In genomic region chr7:54541941-54542618, GRCh38 we compare ENCODE assay signal across 12 cellular contexts. TPM values are rescaled to one million over a fixed set of nuclear protein-coding genes. Genes with fewer than 3 reads are reported as not detected.
DNase-seq lines count a peak whose midpoint lies in the region; ATAC-seq, FAIRE-seq and TF ChIP-seq lines count a peak whose summit lies in the region.
"Had no signal": no experiment of that assay in that cellular context is flagged by ENCODE, and none has a peak within 500 bp of the region (broad histone marks: within the 10 kb centered on the region; RNA-seq: fewer than 3 reads in every experiment).

Gene VSTM2A, plus strand, starts transcription at chr7:54542375. Its CDS starts 356 bp downstream, at chr7:54542731.

- DNase-seq in BE2C (peak; percentile 87), NCI-H345 treated with DMSO at 0.1 percent for 48 hours (lab: John Stamatoyannopoulos, UW; ENCODE audit: unreplicated experiment) (peak; percentile 40), H1 (ENCODE audit: low read depth in 1 of 2, low spot score in 2 of 2) (peak in 1 of 2 experiments; percentile 79), NCI-H1436 treated with DMSO at 0.1 percent for 48 hours (lab: John Stamatoyannopoulos, UW) (no peak), activated gamma-delta T cell (lab: John Stamatoyannopoulos, UW) (no peak)
- DNase-seq in stimulated activated CD4-positive, alpha-beta T cell treated with anti-CD3 and anti-CD28 coated beads, Interleukin-4, amount 100 ng/mL, for 1 hour, result no peak
- DNase-seq: cerebellar nuclear complex had no signal

- peaks cover 7% of the 10 kb centered on the region for H3F3A ChIP-seq in neural cell (ENCODE audit: insufficient read depth, low read length, poor library complexity, severe bottlenecking)

- H4K91ac ChIP-seq in H1 (replicated peaks; ENCODE audit: insufficient read length, low read length), result no peak within 1 kb of the TSS

- POLR2A ChIA-PET in H1 (lab: Charles Lee; ENCODE audit: partially characterized antibody), result no interaction called here

- no peak within 1 kb of the TSS for H3K4ac ChIP-seq in H1 (replicated peaks; ENCODE audit: insufficient read length, low read depth, low read length)

- no peak within 1 kb of the TSS for H2AK5ac ChIP-seq in H1 (ENCODE audit: low read depth, low read length)

- no peak within 1 kb of the TSS for H2BK20ac ChIP-seq in H1 (ENCODE audit: low read length)

- no peak within 1 kb of the TSS for H3K18ac ChIP-seq in H1 (ENCODE audit: extremely low read depth, low read length)

- no peak within 1 kb of the TSS for H2BK15ac ChIP-seq in H1 (ENCODE audit: low read length)

- H3K4me2 ChIP-seq in H1 (ENCODE audit: insufficient read depth in 1 of 2, low read depth in 2 of 2, low read length in 2 of 2), result peak within 1 kb of the TSS; percentile 94 to 96
- H3K4me2 ChIP-seq in neural cell (ENCODE audit: low read length), result peak within 1 kb of the TSS; percentile 81
- H3K4me2 ChIP-seq: BLaER1 treated with 17β-estradiol and CSF1 and Interleukin-3, amounts not matched to agents 10 nM and 100 nM had no signal

- H3K23ac ChIP-seq in H1 (ENCODE audit: insufficient read length), result no peak within 1 kb of the TSS

- H4K8ac ChIP-seq in H1 (ENCODE audit: extremely low read depth, insufficient read depth, low read length), result no peak within 1 kb of the TSS

- TF ChIP-seq RAD21 in H1 (IDR thresholded peaks at IDR 0.05 in 1 of 2, conservative IDR thresholded peaks at IDR 0.05 in 1 of 2; ENCODE audit: low read depth in 2 of 2, low read length in 2 of 2) (peak; percentile 6 to 28; a peak in 1 of 4 replicates), neural cell (conservative IDR thresholded peaks at IDR 0.05) (peak; percentile 59)

- no peaks in the 10 kb centered on the region for H3K27me3 ChIP-seq in BE2C
- peaks cover 19 to 36% (median 31%) of the 10 kb centered on the region in 4 experiments for H3K27me3 ChIP-seq in H1 (replicated peaks in 1 of 4; ENCODE audit: control insufficient read depth in 3 of 4, extremely low read depth in 1 of 4, insufficient read depth in 3 of 4, low read length in 3 of 4)
- H3K27me3 ChIP-seq in neural cell (ENCODE audit: insufficient read depth, low read depth, low read length), result peaks cover 62% of the 10 kb centered on the region

- H3K79me2 ChIP-seq in H1 (ENCODE audit: control insufficient read depth in 1 of 2, insufficient read depth in 2 of 2, low read length in 2 of 2), result no peaks in the 10 kb centered on the region
- H3K79me2 ChIP-seq in neural cell (replicated peaks; ENCODE audit: insufficient read depth, low read length), result no peaks in the 10 kb centered on the region

- peaks cover 0 to 5% of the 10 kb centered on the region in 2 experiments for H4K20me1 ChIP-seq in H1 (replicated peaks in 1 of 2; ENCODE audit: control insufficient read depth in 1 of 2, insufficient read depth in 2 of 2, low read length in 2 of 2)
- no peaks in the 10 kb centered on the region for H4K20me1 ChIP-seq in neural cell (ENCODE audit: insufficient read depth)
- H4K20me1 ChIP-seq: BLaER1 treated with 17β-estradiol and CSF1 and Interleukin-3, amounts not matched to agents 10 nM and 100 nM had no signal

- H4K5ac ChIP-seq in H1 (ENCODE audit: insufficient read length, low read depth, low read length), result no peak within 1 kb of the TSS

- no peak within 1 kb of the TSS for H3K27ac ChIP-seq in H1 (ENCODE audit: low read depth, low read length)
- H3K27ac ChIP-seq in neural cell (ENCODE audit: low read length), result peak within 1 kb of the TSS; percentile 65
- H3K27ac ChIP-seq: BLaER1 treated with 17β-estradiol and CSF1 and Interleukin-3, amounts not matched to agents 10 nM and 100 nM; SJSA1 had no signal

- TF ChIP-seq CTCF in BE2C (IDR thresholded peaks at IDR 0.05; ENCODE audit: low read depth, low read length) (0 out of 2 replicates have a peak, but pooled peaks have one; percentile 5), H1 (IDR thresholded peaks at IDR 0.05; ENCODE audit: control extremely low read depth in 1 of 3, insufficient read depth in 1 of 3, low read depth in 1 of 3, low read length in 3 of 3) (peak in 2 of 3 experiments; percentile 1 to 16; a peak in 1 of 4 replicates), neural cell (IDR thresholded peaks at IDR 0.05; ENCODE audit: poor library complexity, severe bottlenecking) (peak; percentile 54)

- H3K4me3 ChIP-seq in BE2C (ENCODE audit: low read depth, low read length) (peak within 1 kb of the TSS; percentile 90), H1 (ENCODE audit: extremely low read depth in 1 of 4, insufficient read depth in 2 of 4, low read depth in 3 of 4, low read length in 4 of 4) (peak within 1 kb of the TSS; percentile 58 to 69 (median 66)), neural cell (ENCODE audit: low read length) (peak within 1 kb of the TSS; percentile 78)
- H3K4me3 ChIP-seq: BLaER1 treated with 17β-estradiol and CSF1 and Interleukin-3, amounts not matched to agents 10 nM and 100 nM; SJSA1 had no signal

- H3K14ac ChIP-seq in H1 (ENCODE audit: insufficient read length), result no peak within 1 kb of the TSS

- H3K9me3 ChIP-seq in BE2C, result no peaks in the 10 kb centered on the region
- H3K9me3 ChIP-seq in H1 (ENCODE audit: insufficient read depth in 2 of 2, low read depth in 1 of 2, low read length in 1 of 2), result no peaks in the 10 kb centered on the region
- H3K9me3 ChIP-seq in neural cell (ENCODE audit: low read length), result no peaks in the 10 kb centered on the region
- H3K9me3 ChIP-seq: SJSA1 had no signal

- H2BK12ac ChIP-seq in H1 (ENCODE audit: low read depth, low read length), result no peak within 1 kb of the TSS; the same call in 1 of the 2 replicates

- FAIRE-seq in H1 (lab: Jason Lieb, UNC), result no peak

- TF ChIP-seq EP300 in H1 (IDR thresholded peaks at IDR 0.05; ENCODE audit: borderline replicate concordance in 1 of 2, low read depth in 2 of 2, low read length in 2 of 2) (peak in 1 of 2 experiments; percentile 28; a peak in 1 of 3 replicates), neural cell (conservative IDR thresholded peaks at IDR 0.05; ENCODE audit: poor library complexity, severe bottlenecking) (no peak)

- H3K9ac ChIP-seq in H1 (replicated peaks in 1 of 4; ENCODE audit: extremely low read depth in 1 of 4, low read depth in 3 of 4, low read length in 3 of 4) (0 out of 7 replicates have a peak within 1 kb of the TSS, but pooled peaks of 1 of the 4 experiments have one; percentile 16), neural cell (ENCODE audit: low read length) (peak within 1 kb of the TSS; percentile 70)
- H3K9ac ChIP-seq: BLaER1 treated with 17β-estradiol and CSF1 and Interleukin-3, amounts not matched to agents 10 nM and 100 nM had no signal

- no peak within 1 kb of the TSS for H3K56ac ChIP-seq in H1 (replicated peaks; ENCODE audit: insufficient read length, low read depth, low read length)

- peaks cover 21% of the 10 kb centered on the region for H3K23me2 ChIP-seq in H1 (ENCODE audit: low read depth, low read length)

- no peak within 1 kb of the TSS for H2BK120ac ChIP-seq in H1 (replicated peaks; ENCODE audit: low read depth, low read length)

- ATAC-seq in HG03354 (IDR thresholded peaks at IDR 0.05; ENCODE audit: poor library complexity, severe bottlenecking, unreplicated experiment), result no peak

- H3K4me1 ChIP-seq in BE2C (peaks cover 23% of the 10 kb centered on the region), H1 (replicated peaks in 1 of 4; ENCODE audit: control insufficient read depth in 3 of 4, insufficient read depth in 4 of 4, low read length in 3 of 4) (peaks cover 2 to 13% (median 7%) of the 10 kb centered on the region in 4 experiments)
- H3K4me1 ChIP-seq: BLaER1 treated with 17β-estradiol and CSF1 and Interleukin-3, amounts not matched to agents 10 nM and 100 nM; SJSA1 had no signal

- H2AFZ ChIP-seq in H1 (ENCODE audit: low read length), result peak within 1 kb of the TSS; percentile 78; the same call in 1 of the 2 replicates
- peak within 1 kb of the TSS; percentile 62 for H2AFZ ChIP-seq in neural cell (ENCODE audit: low read depth, low read length)

- WGBS in H1 (ENCODE audit: extremely low coverage in 1 of 2, insufficient coverage in 1 of 2, insufficient read length in 1 of 2, insufficient replicate concordance in 2 of 2, low coverage in 1 of 2, low lambda C conversion rate in 2 of 2, missing lambda C conversion rate in 1 of 2), 2 experiments, result 2% methylated on average over 45 of the region's 58 CpGs; no CpG with 5 or more reads in 1 of the 2 experiments

- H3K79me1 ChIP-seq in H1 (ENCODE audit: low read depth, low read length), result no peaks in the 10 kb centered on the region

- no peak within 1 kb of the TSS for H2BK5ac ChIP-seq in H1 (ENCODE audit: low read depth, low read length)

- CTCF ChIA-PET in H1 (lab: Charles Lee; ENCODE audit: partially characterized antibody), result interaction anchor here (0.9 kb wide), 1 partner anchor 53 kb away, joined by 3 read pairs; no protein-coding TSS in a partner anchor

- H3K9me2 ChIP-seq in neural cell (ENCODE audit: insufficient read depth, low read length), result no peaks in the 10 kb centered on the region

- TF ChIP-seq POLR2A in H1 (IDR thresholded peaks at IDR 0.05; ENCODE audit: control extremely low read depth in 1 of 2, low read depth in 2 of 2, low read length in 2 of 2), result no peak

- H3K36me3 ChIP-seq in BE2C (no peaks in the 10 kb centered on the region), H1 (ENCODE audit: control insufficient read depth in 2 of 4, insufficient read depth in 4 of 4, low read length in 3 of 4) (no peaks in the 10 kb centered on the region), neural cell (ENCODE audit: insufficient read depth, low read length) (no peaks in the 10 kb centered on the region)
- H3K36me3 ChIP-seq: BLaER1 treated with 17β-estradiol and CSF1 and Interleukin-3, amounts not matched to agents 10 nM and 100 nM; SJSA1 had no signal

TF ChIP-seq in H1, 55 proteins besides CTCF, POLR2A, EP300 and RAD21 (continues in another document):
- TF ChIP-seq CHD1 (IDR thresholded peaks at IDR 0.05; ENCODE audit: low read depth, low read length) (no peak), HDAC6 (IDR thresholded peaks at IDR 0.05; ENCODE audit: low read depth, low read length) (no peak), RFX5 (IDR thresholded peaks at IDR 0.05; ENCODE audit: borderline replicate concordance, low read depth, low read length) (no peak)

TF ChIP-seq in neural cell, 6 proteins besides CTCF, POLR2A, EP300 and RAD21 (continues in another document):
- TF ChIP-seq SMC3 (conservative IDR thresholded peaks at IDR 0.05; ENCODE audit: poor library complexity), result peak; percentile 66
- no peak for TF ChIP-seq TAF1 (IDR thresholded peaks at IDR 0.05; ENCODE audit: low read depth)

RNA-seq across cellular contexts. Expression of gene VSTM2A, which starts in this region (rescaled TPM):
- 53.7 TPM for polyA plus RNA-seq in BE2C (2012; ENCODE audit: insufficient read depth, insufficient read length, low read depth)
- 0.58 and 0.77 TPM in 2 replicates for total RNA-seq in H1 (2021; fragmentation: NEBNext Ultra II Directional; extraction: Animal tissue kit (Norgen Biotek cat#: 25700))
- polyA plus RNA-seq in H1 (2011; rRNA removed) (0.85 and 1.4 TPM in 2 replicates), neural cell (40.4 and 49.1 TPM in 2 replicates)
- polyA plus RNA-seq in H1 (2011; cell fraction: cytosol; rRNA removed), result 1.5 TPM
- polyA plus RNA-seq in H1 (2011; cell fraction: nucleus; rRNA removed), result 2.1 TPM
- 1.7 to 2.1 TPM (median 1.8 TPM) in 4 replicates for polyA plus RNA-seq in H1 (2012, experiment 1 of 2)
- 0.49 TPM for polyA plus RNA-seq in H1 (2012, experiment 2 of 2)
- 0.97 TPM for polyA plus RNA-seq in H1 (2013, experiment 1 of 2)
- polyA plus RNA-seq in H1 (2013, experiment 2 of 2), result 0.74 TPM
- polyA minus RNA-seq in H1 (2011; rRNA and poly(A)+ RNA removed), result 0.32 and 1.0 TPM in 2 replicates
- not detected for polyA minus RNA-seq in H1 (2011; cell fraction: cytosol; rRNA and poly(A)+ RNA removed)
- 0.70 TPM for polyA minus RNA-seq in H1 (2011; cell fraction: nucleus; rRNA and poly(A)+ RNA removed)
- polyA minus RNA-seq in neural cell, result 70.2 and 70.8 TPM in 2 replicates
- total RNA-seq: H4, SJSA1 had no signal

Comparison
In these comparisons a context has a peak if more than half of its experiments do, and no peak if none do; other contexts are left out.
1. RNA of gene VSTM2A (polyA plus RNA-seq): 40.4 to 49.1 TPM in neural cell; 0.49 to 2.1 TPM in H1; every median in the first group is over 10 times any median in the second.
2. DNase-seq: peak in BE2C (single experiment) and NCI-H345 treated with DMSO at 0.1 percent for 48 hours (single experiment); none in NCI-H1436 treated with DMSO at 0.1 percent for 48 hours (single experiment), stimulated activated CD4-positive, alpha-beta T cell treated with anti-CD3 and anti-CD28 coated beads, Interleukin-4, amount 100 ng/mL, for 1 hour (single experiment) and activated gamma-delta T cell (single experiment).
3. Peak in every context shown above with its lines, with median percentiles within 50 percentile points of each other: H3K4me3 ChIP-seq and CTCF ChIP-seq.